In genomic region chr10:89207181-89207800, GRCh38 we compare ENCODE assay signal across 8 cellular contexts. TPM values are rescaled to one million over a fixed set of nuclear protein-coding genes. Genes with fewer than 3 reads are reported as not detected.
DNase-seq lines count a peak whose midpoint lies in the region; ATAC-seq and TF ChIP-seq lines count a peak whose summit lies in the region.

Gene CH25H (minus strand): TSS chr10:89207317. CDS start chr10:89207292, 25 bp downstream.

- CTCF ChIA-PET in CD4-positive, alpha-beta T cell (lab: Charles Lee), result interaction anchor here (1.0 to 2.7 kb wide), 3 partner anchors 10 to 272 kb away, joined by 3 to 7 read pairs (median 3); no protein-coding TSS in a partner anchor

- peak in 9 of 10 experiments; percentile 12 to 50 (median 23) for DNase-seq in CD4-positive, alpha-beta T cell
- DNase-seq in T-helper 2 cell (peak in 3 of 5 experiments; percentile 17 to 59 (median 18)), caudate nucleus (lab: John Stamatoyannopoulos, UW) (peak in 54 of 61 donors; percentile 3 to 80 (median 56)), sciatic nerve (ENCODE audit: low spot score) (peak; percentile 89), GM19240 (ENCODE audit: insufficient read length, low spot score) (no peak)

- H3K9me3 ChIP-seq in CD4-positive, alpha-beta T cell (ENCODE audit: control insufficient read depth, low read length), result no peaks in the 10 kb centered on the region
- no peaks in the 10 kb centered on the region for H3K9me3 ChIP-seq in iPS-20b (ENCODE audit: insufficient read depth, low read depth, low read length)

- H3K9ac ChIP-seq in iPS-20b (ENCODE audit: low read depth, low read length), result peak within 1 kb of the TSS; percentile 39; the same call in 1 of the 2 replicates

- peaks cover 59% of the 10 kb centered on the region for H3K27me3 Mint-ChIP-seq in CD4-positive, alpha-beta T cell

- H3K27ac Mint-ChIP-seq in CD4-positive, alpha-beta T cell, result peak within 1 kb of the TSS; percentile 61

- POLR2A ChIA-PET in CD4-positive, alpha-beta T cell (lab: Charles Lee), result interaction anchor here (1.0 to 1.9 kb wide), 11 partner anchors 9 to 624 kb away, joined by 3 to 6 read pairs (median 3); partner anchors contain the start of genes RNLS and STAMBPL1

- peaks cover 14% of the 10 kb centered on the region for H3K4me1 Mint-ChIP-seq in CD4-positive, alpha-beta T cell (ENCODE audit: low read depth)

- H3K27me3 ChIP-seq in CD4-positive, alpha-beta T cell (ENCODE audit: control insufficient read depth, insufficient read depth, low read length), result peaks cover 54% of the 10 kb centered on the region
- peaks cover 80% of the 10 kb centered on the region for H3K27me3 ChIP-seq in iPS-20b (ENCODE audit: insufficient read depth, low read length)

- no peaks in the 10 kb centered on the region for H3K9me3 Mint-ChIP-seq in CD4-positive, alpha-beta T cell

- peak within 1 kb of the TSS; percentile 88 for H3K4me3 Mint-ChIP-seq in CD4-positive, alpha-beta T cell

- TF ChIP-seq CTCF in CD4-positive, alpha-beta T cell (IDR thresholded peaks at IDR 0.05), result no peak

- no peaks in the 10 kb centered on the region for H3K36me3 Mint-ChIP-seq in CD4-positive, alpha-beta T cell (ENCODE audit: low read depth)

- H3K4me3 ChIP-seq in iPS-20b (ENCODE audit: low read length), result peak within 1 kb of the TSS; percentile 65

- intact Hi-C loops in CD4-positive, alpha-beta T cell (cut with DNase I, micrococcal nuclease), result no loop called here
- intact Hi-C loops in sciatic nerve (cut with DNase I), result no loop called here

- peak; percentile 47 for ATAC-seq in CD4-positive, alpha-beta T cell (ENCODE audit: poor library complexity)
- ATAC-seq in HG02884 (IDR thresholded peaks at IDR 0.05; ENCODE audit: unreplicated experiment) (peak; percentile 47), sciatic nerve (peak; percentile 93), HG03139 (IDR thresholded peaks at IDR 0.05; ENCODE audit: unreplicated experiment) (no peak)

- no peak within 1 kb of the TSS for H3K27ac ChIP-seq in CD4-positive, alpha-beta T cell (ENCODE audit: low read depth, low read length)
- H3K27ac ChIP-seq in caudate nucleus (ENCODE audit: low read depth, low read length) (peak within 1 kb of the TSS; percentile 29), iPS-20b (ENCODE audit: low read length) (no peak within 1 kb of the TSS)

- H3K36me3 ChIP-seq in iPS-20b (ENCODE audit: insufficient read depth, low read depth, low read length), result no peaks in the 10 kb centered on the region

- H3K4me1 ChIP-seq in iPS-20b (ENCODE audit: insufficient read depth, low read length), result peaks cover 11% of the 10 kb centered on the region; the same call in 1 of the 2 replicates

RNA-seq across cellular contexts. Expression of gene CH25H, which starts in this region (rescaled TPM):
- total RNA-seq in CD4-positive, alpha-beta T cell, result under 1 TPM; 0.49 to 0.50 TPM
- total RNA-seq in sciatic nerve, result 8.8 TPM

Comparison
In these comparisons a context has a peak if more than half of its experiments do, and no peak if none do; other contexts are left out.
1. Peak in DNase-seq and ATAC-seq in CD4-positive, alpha-beta T cell; RNA of the gene not detected or under 1 TPM.